8 cellular contexts compared by ENCODE assay signal in the genomic region with DNA sequence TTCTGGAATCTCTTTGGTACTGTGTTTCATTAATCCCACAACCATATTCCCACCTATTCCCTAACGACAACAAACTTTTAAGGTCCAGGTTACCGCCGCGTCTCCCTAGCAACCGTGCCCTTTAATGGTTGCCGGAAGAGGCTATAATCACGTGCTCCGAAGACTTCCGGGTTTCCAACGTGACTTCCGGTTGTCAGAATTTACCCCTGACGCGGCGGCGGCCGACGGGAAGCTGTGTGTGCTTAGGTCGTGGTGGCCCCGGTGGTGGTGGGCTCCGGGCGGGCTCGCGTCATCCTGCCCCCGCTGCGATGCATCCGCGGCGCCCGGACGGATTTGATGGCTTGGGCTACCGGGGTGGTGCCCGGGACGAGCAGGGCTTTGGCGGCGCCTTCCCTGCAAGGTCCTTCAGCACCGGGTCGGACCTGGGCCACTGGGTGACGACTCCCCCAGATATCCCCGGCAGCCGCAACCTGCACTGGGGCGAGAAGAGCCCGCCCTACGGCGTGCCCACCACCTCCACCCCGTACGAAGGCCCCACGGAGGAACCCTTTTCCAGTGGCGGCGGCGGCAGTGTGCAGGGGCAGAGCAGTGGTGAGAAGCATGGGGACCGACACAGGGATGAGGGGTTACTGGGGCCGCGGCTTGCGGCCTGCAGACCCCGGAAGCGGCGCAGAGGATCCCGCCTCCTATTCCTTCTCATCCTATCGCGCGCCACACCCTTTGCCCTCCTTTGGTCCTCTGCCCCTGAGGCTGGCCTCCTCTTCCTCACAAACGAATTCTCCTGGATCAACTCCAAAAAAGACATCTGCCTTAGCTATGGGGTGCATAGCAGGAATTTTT. TPM values are rescaled to one million over a fixed set of nuclear protein-coding genes. Genes with fewer than 3 reads are reported as not detected.
A peak's percentile ranks its signal among the peaks of the same experiment; 100 is the strongest.
DNase-seq lines count a peak whose midpoint lies in the region; ATAC-seq and TF ChIP-seq lines count a peak whose summit lies in the region.

A gene (plus strand): TSS at position 196 of the 840 bp plus-strand sequence. CDS start 113 bp downstream, at position 309.

- peaks cover 23% of the 10 kb centered on the region for H3K4me1 Mint-ChIP-seq in activated naive CD8-positive, alpha-beta T cell treated with anti-CD3 and anti-CD28 coated beads for 36 hours

- H3K27ac ChIP-seq in ovary (peak within 1 kb of the TSS in 1 of 2 donors; percentile 52), thyroid gland (peak within 1 kb of the TSS; percentile 44 to 76 (median 50))

- H3K4me1 ChIP-seq in ovary (ENCODE audit: insufficient read depth) (peaks cover 2% of the 10 kb centered on the region), thyroid gland (peaks cover 4 to 9% of the 10 kb centered on the region in 2 donors)

- TF ChIP-seq POLR2A in ovary (IDR thresholded peaks at IDR 0.05) (peak; percentile 48), thyroid gland (IDR thresholded peaks at IDR 0.05) (peak in 1 of 2 donors; percentile 69)

- no peaks in the 10 kb centered on the region for H3K9me3 Mint-ChIP-seq in activated naive CD8-positive, alpha-beta T cell treated with anti-CD3 and anti-CD28 coated beads for 36 hours

- intact Hi-C loops in head of caudate nucleus (cut with DNase I): no loop called here
- intact Hi-C loops in ovary (cut with DNase I): no loop called here
- intact Hi-C loops in thyroid gland (cut with DNase I): no loop called here

- no peaks in the 10 kb centered on the region for H3K27me3 ChIP-seq in GM06990 (replicated peaks; ENCODE audit: control insufficient read depth, insufficient read depth, low read length)
- H3K27me3 ChIP-seq in ovary: no peaks in the 10 kb centered on the region
- H3K27me3 ChIP-seq in thyroid gland: no peaks in the 10 kb centered on the region

- H3K4me3 Mint-ChIP-seq in activated naive CD8-positive, alpha-beta T cell treated with anti-CD3 and anti-CD28 coated beads for 36 hours: peak within 1 kb of the TSS; percentile 94

- peak; percentile 97 for ATAC-seq in HG02571 (IDR thresholded peaks at IDR 0.05; ENCODE audit: unreplicated experiment)

- H3K27ac Mint-ChIP-seq in activated naive CD8-positive, alpha-beta T cell treated with anti-CD3 and anti-CD28 coated beads for 36 hours: peak within 1 kb of the TSS; percentile 92

- DNase-seq in GM06990 (ENCODE audit: extremely low read depth, insufficient read length): peak; percentile 89
- peak; percentile 64 for DNase-seq in NCI-H1092 (lab: John Stamatoyannopoulos, UW)
- peak; percentile 82 for DNase-seq in SKM-1 treated with dmso at 0.1 percent for 144 hours (lab: John Stamatoyannopoulos, UW; ENCODE audit: unreplicated experiment)
- DNase-seq in activated naive CD8-positive, alpha-beta T cell treated with anti-CD3 and anti-CD28 coated beads for 36 hours: peak; percentile 88
- DNase-seq in head of caudate nucleus: peak; percentile 78 to 96 (median 88)
- peak; percentile 76 to 86 (median 83) for DNase-seq in ovary
- peak; percentile 83 to 86 for DNase-seq in thyroid gland

- 0 to 1% (median 0%) methylated on average over 53 to 62 of the region's 62 CpGs for WGBS in ovary, 3 donors
- 1% methylated on average over 41 to 47 of the region's 62 CpGs for WGBS in thyroid gland, 2 donors

- peaks cover 9% of the 10 kb centered on the region for H3K36me3 Mint-ChIP-seq in activated naive CD8-positive, alpha-beta T cell treated with anti-CD3 and anti-CD28 coated beads for 36 hours

- TF ChIP-seq EP300 in ovary (IDR thresholded peaks at IDR 0.05): no peak

- H3K4me3 ChIP-seq in GM06990 (replicated peaks; ENCODE audit: low read depth, low read length): peak within 1 kb of the TSS; percentile 85
- H3K4me3 ChIP-seq in ovary: peak within 1 kb of the TSS; percentile 89
- peak within 1 kb of the TSS; percentile 77 to 100 (median 92) for H3K4me3 ChIP-seq in thyroid gland (replicated peaks in 1 of 3)

- no peaks in the 10 kb centered on the region for H3K36me3 ChIP-seq in GM06990 (ENCODE audit: control insufficient read depth, insufficient read depth, low read length)
- H3K36me3 ChIP-seq in ovary: no peaks in the 10 kb centered on the region
- H3K36me3 ChIP-seq in thyroid gland: no peaks in the 10 kb centered on the region

- H3K9me3 ChIP-seq in ovary (no peaks in the 10 kb centered on the region), thyroid gland (no peaks in the 10 kb centered on the region)

- TF ChIP-seq CTCF in GM06990 (IDR thresholded peaks at IDR 0.05; ENCODE audit: insufficient read depth, low read length, poor library complexity, severe bottlenecking): no peak
- TF ChIP-seq CTCF in ovary (IDR thresholded peaks at IDR 0.05): no peak
- no peak for TF ChIP-seq CTCF in thyroid gland (IDR thresholded peaks at IDR 0.05)

- H3K27me3 Mint-ChIP-seq in activated naive CD8-positive, alpha-beta T cell treated with anti-CD3 and anti-CD28 coated beads for 36 hours: peaks cover 8% of the 10 kb centered on the region

RNA-seq across cellular contexts. Expression of the gene that starts here (rescaled TPM):
- total RNA-seq in activated naive CD8-positive, alpha-beta T cell treated with anti-CD3 and anti-CD28 coated beads for 36 hours: 10 to 100 TPM; 55.9 to 57.4 TPM
- total RNA-seq in ovary (10 to 100 TPM; 22.4 to 38.7 (median 26.7) TPM), thyroid gland (10 to 100 TPM; 64.1 to 79.6 (median 66.8) TPM)
- polyA plus RNA-seq in ovary: 10 to 100 TPM; 11.9 to 20.8 TPM
